23 cellular contexts compared by ENCODE assay signal in the genomic region with DNA sequence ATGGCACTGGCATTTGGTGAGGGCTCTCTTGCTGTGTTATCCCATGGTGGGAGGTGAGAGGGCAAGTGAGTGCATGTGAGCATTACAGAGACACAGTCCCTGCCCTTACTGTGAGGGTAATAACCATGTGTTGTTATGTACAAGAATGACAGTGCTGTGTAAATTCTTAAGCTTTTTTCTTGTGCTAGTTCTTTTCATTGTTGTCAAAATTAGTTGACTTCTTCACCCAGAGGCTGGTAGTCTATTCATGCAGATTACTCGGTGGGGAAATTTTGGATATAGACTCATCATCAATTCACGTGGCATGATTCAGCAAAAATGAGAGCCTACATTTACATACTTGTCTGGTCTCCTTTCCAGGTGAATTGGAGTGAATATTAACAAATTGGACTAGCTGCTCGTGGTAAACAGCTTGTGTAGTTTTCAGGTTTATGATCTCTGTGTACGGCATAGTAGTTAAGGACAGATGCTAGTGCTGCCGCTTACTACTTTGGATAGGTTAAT. TPM values are rescaled to one million over a fixed set of nuclear protein-coding genes. Genes with fewer than 3 reads are reported as not detected.
A peak's percentile ranks its signal among the peaks of the same experiment; 100 is the strongest.
DNase-seq lines count a peak whose midpoint lies in the region; ATAC-seq and TF ChIP-seq lines count a peak whose summit lies in the region.
"Had no signal": no experiment of that assay in that cellular context is flagged by ENCODE, and none has a peak within 500 bp of the region (broad histone marks: within the 10 kb centered on the region; RNA-seq: fewer than 3 reads in every experiment).

No MANE protein-coding gene starts in this region.

- no peaks in the 10 kb centered on the region for H4K20me1 ChIP-seq in mammary epithelial cell (ENCODE audit: insufficient read depth, low read length)
- H4K20me1 ChIP-seq in PC-9 (ENCODE audit: insufficient read depth) = no peaks in the 10 kb centered on the region; the same call in 1 of the 2 replicates

- H3K4me2 ChIP-seq in mammary epithelial cell (ENCODE audit: insufficient read depth, low read depth, low read length) = no peak overlapping the region
- H3K4me2 ChIP-seq in PC-9 = no peak overlapping the region

- CTCF ChIA-PET in mammary epithelial cell (lab: Charles Lee; ENCODE audit: low non-redundant PET) (no interaction called here), MCF 10A (lab: Yijun Ruan, JAX) (interaction anchor here (0.5 to 1.1 kb wide), 3 partner anchors 11 to 491 kb away, joined by 4 read pairs; no protein-coding TSS in a partner anchor), PC-9 (lab: Charles Lee) (no interaction called here)
- CTCF ChIA-PET in CD4-positive, alpha-beta T cell (lab: Charles Lee) = no interaction called here

- ATAC-seq in CD4-positive, alpha-beta T cell (ENCODE audit: poor library complexity) = no peak
- ATAC-seq: left ventricle myocardium superior; natural killer cell; stimulated activated naive CD8-positive, alpha-beta T cell treated with anti-CD3 and anti-CD28 coated beads, Interleukin-15, amount 100 ng/mL, for 72 hours had no signal

- TF ChIP-seq CTCF in mammary epithelial cell (conservative IDR thresholded peaks at IDR 0.05 in 1 of 2, IDR thresholded peaks at IDR 0.05 in 1 of 2; ENCODE audit: extremely low read depth in 1 of 2, insufficient read depth in 1 of 2, low read depth in 1 of 2, low read length in 2 of 2) = no peak
- TF ChIP-seq CTCF in MCF 10A (IDR thresholded peaks at IDR 0.05; ENCODE audit: unreplicated experiment) = no peak
- no peak for TF ChIP-seq CTCF in PC-9 (conservative IDR thresholded peaks at IDR 0.05)
- no peak for TF ChIP-seq CTCF in CD4-positive, alpha-beta T cell (IDR thresholded peaks at IDR 0.05)

- H3K4me1 ChIP-seq in mammary epithelial cell (ENCODE audit: insufficient read depth, low read length) (peaks cover 7% of the 10 kb centered on the region), PC-9 (replicated peaks; ENCODE audit: insufficient read depth) (peaks cover 24% of the 10 kb centered on the region)

- peaks cover 42% of the 10 kb centered on the region for H3F3A ChIP-seq in PC-9 (ENCODE audit: insufficient read depth, low read depth)

- H3K27me3 ChIP-seq in mammary epithelial cell (ENCODE audit: insufficient read depth, low read length) (no peaks in the 10 kb centered on the region), PC-9 (ENCODE audit: insufficient read depth, low read depth) (no peaks in the 10 kb centered on the region)
- no peaks in the 10 kb centered on the region for H3K27me3 ChIP-seq in CD4-positive, alpha-beta T cell (ENCODE audit: control insufficient read depth, insufficient read depth, low read length)
- H3K27me3 ChIP-seq: thyroid gland had no signal

- no peak overlapping the region for H3K27ac ChIP-seq in mammary epithelial cell (ENCODE audit: insufficient read depth, low read depth, low read length)
- peak overlapping the region; percentile 17; the same call in 1 of the 2 replicates for H3K27ac ChIP-seq in PC-9
- no peak overlapping the region for H3K27ac ChIP-seq in CD4-positive, alpha-beta T cell (ENCODE audit: low read depth, low read length)
- H3K27ac ChIP-seq: RWPE1, thyroid gland had no signal

- no peaks in the 10 kb centered on the region for H3K9me2 ChIP-seq in PC-9 (ENCODE audit: insufficient read depth)

- peaks cover 50% of the 10 kb centered on the region for H3K79me2 ChIP-seq in mammary epithelial cell (ENCODE audit: insufficient read depth, low read length)
- peaks cover 89% of the 10 kb centered on the region for H3K79me2 ChIP-seq in PC-9 (ENCODE audit: low read depth)

- BruUV-seq in mammary epithelial cell (replicated peaks; lab: Mats Ljungman, UMichigan) (no TSS peak), MCF 10A (replicated peaks; lab: Mats Ljungman, UMichigan) (no TSS peak), PC-9 (replicated peaks; lab: Mats Ljungman, UMichigan) (no TSS peak)

- H2AFZ ChIP-seq in mammary epithelial cell (ENCODE audit: low read depth, low read length) (no peak overlapping the region), PC-9 (no peak overlapping the region)

- H3K27me3 Mint-ChIP-seq in MCF 10A (ENCODE audit: insufficient read depth, unreplicated experiment) = no peaks in the 10 kb centered on the region
- H3K27me3 Mint-ChIP-seq in CD4-positive, alpha-beta T cell = no peaks in the 10 kb centered on the region
- H3K27me3 Mint-ChIP-seq: activated naive CD8-positive, alpha-beta T cell treated with anti-CD3 and anti-CD28 coated beads, Interleukin-2, amount 10 ng/mL, durations not matched to agents 7 days and 5 days; central memory CD8-positive, alpha-beta T cell; stimulated activated naive CD8-positive, alpha-beta T cell treated with anti-CD3 and anti-CD28 coated beads, Interleukin-15, amount 100 ng/mL, for 72 hours had no signal

- dilution Hi-C loops in mammary epithelial cell (cut with HindIII; ENCODE audit: low sequenced_read_pairs) = no loop called here

- H3K4me3 Mint-ChIP-seq in MCF 10A (ENCODE audit: unreplicated experiment) = no peak overlapping the region
- no peak overlapping the region for H3K4me3 Mint-ChIP-seq in CD4-positive, alpha-beta T cell
- H3K4me3 Mint-ChIP-seq: activated naive CD8-positive, alpha-beta T cell treated with anti-CD3 and anti-CD28 coated beads, Interleukin-2, amount 10 ng/mL, durations not matched to agents 7 days and 5 days; central memory CD8-positive, alpha-beta T cell; natural killer cell; stimulated activated naive CD8-positive, alpha-beta T cell treated with anti-CD3 and anti-CD28 coated beads, Interleukin-15, amount 100 ng/mL, for 72 hours had no signal

- peak; percentile 46 for DNase-seq in mammary epithelial cell
- DNase-seq in MCF 10A (ENCODE audit: unreplicated experiment) = no peak
- DNase-seq in PC-9 = no peak
- DNase-seq in kidney tubule cell (ENCODE audit: low spot score) = peak; percentile 70
- DNase-seq in HK-2 (ENCODE audit: unreplicated experiment) = no peak
- no peak for DNase-seq in DMS53 treated with DMSO at 0.1 percent for 48 hours (lab: John Stamatoyannopoulos, UW; ENCODE audit: unreplicated experiment)
- no peak for DNase-seq in CD4-positive, alpha-beta T cell
- DNase-seq: activated CD4-positive, alpha-beta T cell treated with anti-CD3 and anti-CD28 coated beads, Interleukin-2, amount 50 U/mL, for 48 hours; activated CD8-positive, alpha-beta memory T cell treated with anti-CD3 and anti-CD28 coated beads, Interleukin-2, amount 50 U/mL, for 4 hours; activated naive CD8-positive, alpha-beta T cell treated with anti-CD3 and anti-CD28 coated beads, Interleukin-2, amount 10 ng/mL, durations not matched to agents 7 days and 5 days; dermis blood vessel endothelial cell; DND-41; left ventricle myocardium superior; natural killer cell; NCI-H1092; NCI-H1930; NCI-H748 treated with DMSO at 0.1 percent for 48 hours; occipital lobe; stimulated activated naive CD8-positive, alpha-beta T cell treated with anti-CD3 and anti-CD28 coated beads, Interleukin-15, amount 100 ng/mL, for 72 hours; T-helper 1 cell had no signal

- peaks cover 17% of the 10 kb centered on the region for H3K4me1 Mint-ChIP-seq in MCF 10A (ENCODE audit: insufficient read depth, unreplicated experiment)
- H3K4me1 Mint-ChIP-seq in CD4-positive, alpha-beta T cell (ENCODE audit: low read depth) = peaks cover 38% of the 10 kb centered on the region

- H3K27ac Mint-ChIP-seq in MCF 10A (ENCODE audit: low read depth, unreplicated experiment) = no peak overlapping the region
- H3K27ac Mint-ChIP-seq in CD4-positive, alpha-beta T cell = no peak overlapping the region
- H3K27ac Mint-ChIP-seq: activated naive CD8-positive, alpha-beta T cell treated with anti-CD3 and anti-CD28 coated beads, Interleukin-2, amount 10 ng/mL, durations not matched to agents 7 days and 5 days; natural killer cell had no signal

- H3K36me3 Mint-ChIP-seq in MCF 10A (ENCODE audit: insufficient read depth, unreplicated experiment) = peaks cover 59% of the 10 kb centered on the region
- peaks cover 74% of the 10 kb centered on the region for H3K36me3 Mint-ChIP-seq in CD4-positive, alpha-beta T cell (ENCODE audit: low read depth)

- no peaks in the 10 kb centered on the region for H3K9me3 ChIP-seq in mammary epithelial cell (replicated peaks; ENCODE audit: insufficient read depth, low read length)
- 0 out of 2 replicates have a peak, but pooled peaks cover 6% of the 10 kb centered on the region for H3K9me3 ChIP-seq in PC-9 (ENCODE audit: insufficient read depth, low read depth)
- no peaks in the 10 kb centered on the region for H3K9me3 ChIP-seq in CD4-positive, alpha-beta T cell (ENCODE audit: control insufficient read depth, low read length)
- H3K9me3 ChIP-seq: thyroid gland had no signal

- intact Hi-C loops in mammary epithelial cell (cut with micrococcal nuclease) (no loop called here), MCF 10A (cut with micrococcal nuclease) (no loop called here), PC-9 (cut with micrococcal nuclease; ENCODE audit: unreplicated experiment) (no loop called here)
- intact Hi-C loops in CD4-positive, alpha-beta T cell (cut with DNase I, micrococcal nuclease) = no loop called here

- 85% methylated on average over 5 of the region's 5 CpGs for WGBS in mammary epithelial cell (ENCODE audit: low coverage, missing lambda C conversion rate)

- POLR2A ChIA-PET in MCF 10A (lab: Yijun Ruan, JAX) = interaction anchor here (0.7 to 1.2 kb wide), 2 partner anchors 15 to 18 kb away, joined by 3 to 4 read pairs; no protein-coding TSS in a partner anchor
- POLR2A ChIA-PET in PC-9 (lab: Charles Lee; ENCODE audit: unreplicated experiment) = no interaction called here
- POLR2A ChIA-PET in CD4-positive, alpha-beta T cell (lab: Charles Lee) = no interaction called here

- H3K36me3 ChIP-seq in mammary epithelial cell (ENCODE audit: insufficient read depth, low read length) (peaks cover 4% of the 10 kb centered on the region), PC-9 (ENCODE audit: low read depth) (peaks cover 67% of the 10 kb centered on the region)

- H3K9me3 Mint-ChIP-seq in MCF 10A (ENCODE audit: unreplicated experiment) = no peaks in the 10 kb centered on the region
- H3K9me3 Mint-ChIP-seq in CD4-positive, alpha-beta T cell = no peaks in the 10 kb centered on the region
- H3K9me3 Mint-ChIP-seq: activated naive CD8-positive, alpha-beta T cell treated with anti-CD3 and anti-CD28 coated beads, Interleukin-2, amount 10 ng/mL, durations not matched to agents 7 days and 5 days; central memory CD8-positive, alpha-beta T cell; natural killer cell; stimulated activated naive CD8-positive, alpha-beta T cell treated with anti-CD3 and anti-CD28 coated beads, Interleukin-15, amount 100 ng/mL, for 72 hours had no signal

- no peak overlapping the region for H3K9ac ChIP-seq in mammary epithelial cell (ENCODE audit: insufficient read depth, low read length)

- no peak overlapping the region for H3K4me3 ChIP-seq in mammary epithelial cell (replicated peaks in 1 of 3; ENCODE audit: insufficient read depth in 1 of 3, low read depth in 2 of 3, low read length in 3 of 3)
- no peak overlapping the region for H3K4me3 ChIP-seq in PC-9
- H3K4me3 ChIP-seq: thyroid gland had no signal

- in situ Hi-C loops in mammary epithelial cell (cut with MboI; ENCODE audit: low sequenced_read_pairs in 2 of 2) = no loop called here

RNA-seq across cellular contexts. Expression of a gene that starts 49.3 kb away (rescaled TPM):
- total RNA-seq in mammary epithelial cell = 100 to 1,000 TPM in 1 of 2 donors, 10 to 100 TPM in 1; 92.9 to 131 TPM
- 197 TPM for polyA plus RNA-seq in mammary epithelial cell
- 259 TPM for polyA minus RNA-seq in mammary epithelial cell
- total RNA-seq in MCF 10A (2022) = 149 and 193 TPM in 2 replicates
- total RNA-seq in PC-9 (2021) = 275 and 303 TPM in 2 replicates
- 10 to 100 TPM; 43.8 to 48.0 TPM for total RNA-seq in CD4-positive, alpha-beta T cell

Comparison
In these comparisons a context has a peak if more than half of its experiments do, and no peak if none do; other contexts are left out.
1. DNase-seq: peak in mammary epithelial cell (single experiment) and kidney tubule cell (single experiment); none in MCF 10A (single experiment), PC-9 (0 of 2), HK-2 (single experiment), DMS53 treated with DMSO at 0.1 percent for 48 hours (single experiment) and CD4-positive, alpha-beta T cell (0 of 10).